31 cellular contexts compared by ENCODE assay signal in the genomic region with DNA sequence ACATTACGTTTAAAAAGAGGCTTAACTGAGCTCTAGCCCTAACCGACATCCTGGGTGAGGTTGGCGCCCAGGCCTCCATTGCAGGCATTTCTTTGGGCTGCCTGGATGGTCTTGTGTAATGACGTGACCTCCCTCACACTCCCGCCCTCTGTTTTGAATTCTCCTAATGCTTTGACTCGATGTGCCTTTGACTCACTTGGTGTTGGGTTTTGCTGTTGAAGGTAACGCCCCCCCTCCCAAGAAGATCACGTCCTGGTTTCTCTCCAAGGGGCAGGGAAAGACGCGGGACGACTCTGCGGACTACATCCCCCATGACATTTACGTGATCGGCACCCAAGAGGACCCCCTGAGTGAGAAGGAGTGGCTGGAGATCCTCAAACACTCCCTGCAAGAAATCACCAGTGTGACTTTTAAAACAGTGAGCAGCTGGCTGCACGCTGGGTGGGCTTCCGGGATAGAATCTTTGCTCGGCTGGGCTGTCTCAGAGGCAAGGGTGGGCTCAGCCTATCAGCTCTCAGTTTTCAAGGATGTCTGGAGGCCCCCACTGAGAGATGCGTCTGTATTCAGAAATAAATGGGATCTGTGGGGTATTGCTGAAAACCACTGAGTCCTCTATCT.
DNase-seq lines count a peak whose midpoint lies in the region; ATAC-seq and TF ChIP-seq lines count a peak whose summit lies in the region.
"Had no signal": no experiment of that assay in that cellular context is flagged by ENCODE, and none has a peak within 500 bp of the region (broad histone marks: within the 10 kb centered on the region; RNA-seq: fewer than 3 reads in every experiment).

No MANE protein-coding gene starts in this region.

- no peak for TF ChIP-seq RAD21 in IMR-90 (IDR thresholded peaks at IDR 0.05; ENCODE audit: low read length)

- H2BK120ac ChIP-seq in IMR-90 (ENCODE audit: low read depth, low read length), result no peak overlapping the region
- no peak overlapping the region for H2BK120ac ChIP-seq in neuronal stem cell (ENCODE audit: low read depth, low read length)

- no peak overlapping the region for H3K23ac ChIP-seq in IMR-90 (ENCODE audit: low read depth, low read length)
- H3K23ac ChIP-seq in neuronal stem cell (ENCODE audit: low read depth, low read length, poor library complexity), result no peak overlapping the region

- H3K14ac ChIP-seq in IMR-90 (replicated peaks; ENCODE audit: low read depth, low read length), result no peak overlapping the region
- H3K14ac ChIP-seq in neuronal stem cell (ENCODE audit: low read length), result no peak overlapping the region

- POLR2A ChIA-PET in IMR-90 (lab: Charles Lee; ENCODE audit: unreplicated experiment), result no interaction called here

- no peak for TF ChIP-seq POLR2A in IMR-90 (IDR thresholded peaks at IDR 0.05; ENCODE audit: low read depth, low read length)

- no peak overlapping the region for H3K56ac ChIP-seq in IMR-90 (ENCODE audit: extremely low read depth, insufficient read depth, low read length)

- no peak overlapping the region for H4K5ac ChIP-seq in IMR-90 (ENCODE audit: low read depth, low read length)

- H3K27me3 Mint-ChIP-seq in endothelial cell (ENCODE audit: unreplicated experiment), result peaks cover 6% of the 10 kb centered on the region
- H3K27me3 Mint-ChIP-seq: stimulated activated naive CD8-positive, alpha-beta T cell treated with anti-CD3 and anti-CD28 coated beads, Interleukin-15, Interleukin-2, amounts not matched to agents 100 ng/mL and 50 ng/mL, for 24 hours had no signal

- dilution Hi-C loops in IMR-90 (cut with HindIII; ENCODE audit: low sequenced_read_pairs, unreplicated experiment), result no loop called here

- H2AK5ac ChIP-seq in IMR-90 (ENCODE audit: low read depth, low read length) (no peak overlapping the region), neuronal stem cell (ENCODE audit: low read depth, low read length) (no peak overlapping the region)

- peak overlapping the region; percentile 42 for H3K4me3 Mint-ChIP-seq in endothelial cell (ENCODE audit: unreplicated experiment)
- H3K4me3 Mint-ChIP-seq: activated T-cell treated with anti-CD3 and anti-CD28 coated beads, Interleukin-2, amount 50 U/mL, for 4 hours; neural progenitor cell; stimulated activated naive CD8-positive, alpha-beta T cell treated with anti-CD3 and anti-CD28 coated beads, Interleukin-15, Interleukin-2, amounts not matched to agents 100 ng/mL and 50 ng/mL, for 24 hours; T-helper 2 cell treated with Interferon-gamma antibody and Interleukin-4, amounts not matched to agents 5 μg/mL and 100 μg/mL, for 36 hours had no signal

- no peak for DNase-seq in IMR-90
- peak; percentile 83 to 86 for DNase-seq in SJCRH30
- no peak for DNase-seq in endothelial cell (ENCODE audit: low spot score)
- DNase-seq in neuronal stem cell (ENCODE audit: low spot score), result no peak
- DNase-seq in HK-2 (ENCODE audit: unreplicated experiment), result no peak
- DNase-seq in midbrain (lab: John Stamatoyannopoulos, UW), result no peak
- DNase-seq: activated CD4-positive, alpha-beta T cell treated with anti-CD3 and anti-CD28 coated beads for 4 hours; activated T-cell treated with anti-CD3 and anti-CD28 coated beads, Interleukin-2, amount 50 U/mL, for 4 hours; central memory CD4-positive, alpha-beta T cell; dermis blood vessel endothelial cell; esophagus squamous epithelium; foreskin melanocyte; HCEC 1CT; heart right ventricle; kidney glomerular epithelial cell; lower lobe of right lung; mucosa of descending colon; NCI-H1092 treated with DMSO at 0.1 percent for 48 hours; NCI-H1694 treated with DMSO at 0.1 percent for 48 hours; NCI-H510A treated with DMSO at 0.1 percent for 48 hours; OCI-M1; stimulated activated CD4-positive, alpha-beta T cell treated with anti-CD3 and anti-CD28 coated beads, Interleukin-1b, Interleukin-23, amount 100 ng/mL, for 48 hours; testis had no signal

- intact Hi-C loops in IMR-90 (cut with micrococcal nuclease), result no loop called here

- no peaks in the 10 kb centered on the region for H3K9me3 ChIP-seq in IMR-90 (ENCODE audit: control insufficient read depth, insufficient read depth, low read length)
- H3K9me3 ChIP-seq in SJCRH30 (replicated peaks), result no peaks in the 10 kb centered on the region
- H3K9me3 ChIP-seq in neuronal stem cell (replicated peaks in 1 of 2; ENCODE audit: control insufficient read depth in 2 of 2, insufficient read depth in 1 of 2, low read depth in 1 of 2, low read length in 2 of 2), result no peaks in the 10 kb centered on the region
- H3K9me3 ChIP-seq: esophagus squamous epithelium, heart right ventricle, lower lobe of right lung, mucosa of descending colon, testis had no signal

- H3K4ac ChIP-seq in IMR-90 (ENCODE audit: low read depth, low read length) (no peak overlapping the region), neuronal stem cell (ENCODE audit: low read length) (no peak overlapping the region)

- CTCF ChIA-PET in IMR-90 (lab: Yijun Ruan, JAX), result no interaction called here

- no peak overlapping the region for H2BK12ac ChIP-seq in neuronal stem cell (ENCODE audit: low read length)

- H2BK15ac ChIP-seq in IMR-90 (ENCODE audit: low read depth, low read length) (no peak overlapping the region), neuronal stem cell (ENCODE audit: low read length) (no peak overlapping the region)

- H3K9me1 ChIP-seq in IMR-90 (ENCODE audit: insufficient read depth, low read length), result no peaks in the 10 kb centered on the region

- in situ Hi-C loops in IMR-90 (cut with MboI; ENCODE audit: low sequenced_read_pairs), result no loop called here

- H3K9me3 Mint-ChIP-seq in endothelial cell (ENCODE audit: unreplicated experiment), result no peaks in the 10 kb centered on the region
- H3K9me3 Mint-ChIP-seq: activated T-cell treated with anti-CD3 and anti-CD28 coated beads, Interleukin-2, amount 50 U/mL, for 4 hours; neural progenitor cell; stimulated activated naive CD8-positive, alpha-beta T cell treated with anti-CD3 and anti-CD28 coated beads, Interleukin-15, Interleukin-2, amounts not matched to agents 100 ng/mL and 50 ng/mL, for 24 hours; T-helper 2 cell treated with Interferon-gamma antibody and Interleukin-4, amounts not matched to agents 5 μg/mL and 100 μg/mL, for 36 hours had no signal

- no peak overlapping the region for H3K18ac ChIP-seq in IMR-90 (ENCODE audit: low read depth, low read length)
- H3K18ac ChIP-seq in neuronal stem cell (ENCODE audit: low read length), result no peak overlapping the region

- TF ChIP-seq CTCF in IMR-90 (conservative IDR thresholded peaks at IDR 0.05; ENCODE audit: low read depth, low read length) (no peak), endothelial cell (IDR thresholded peaks at IDR 0.05; ENCODE audit: unreplicated experiment) (no peak)

- H3K4me3 ChIP-seq in IMR-90 (ENCODE audit: insufficient read depth, low read depth, low read length) (no peak overlapping the region), SJCRH30 (peak overlapping the region; percentile 47), neuronal stem cell (ENCODE audit: low read length in 2 of 2) (no peak overlapping the region)
- H3K4me3 ChIP-seq: esophagus squamous epithelium, heart right ventricle, lower lobe of right lung, mucosa of descending colon, neural progenitor cell, smooth muscle cell, testis had no signal

- H3K9ac ChIP-seq in IMR-90 (ENCODE audit: low read depth, low read length) (no peak overlapping the region), neuronal stem cell (ENCODE audit: low read depth, low read length, poor library complexity) (no peak overlapping the region)
- H3K9ac ChIP-seq: neural progenitor cell had no signal

- no peak overlapping the region for H3K27ac Mint-ChIP-seq in endothelial cell (ENCODE audit: unreplicated experiment)

- H3K79me1 ChIP-seq in IMR-90 (ENCODE audit: low read depth in 1 of 2, low read length in 2 of 2), result no peaks in the 10 kb centered on the region
- H3K79me1 ChIP-seq in neuronal stem cell (ENCODE audit: low read depth, low read length), result no peaks in the 10 kb centered on the region

- no peak overlapping the region for H3K4me2 ChIP-seq in IMR-90 (ENCODE audit: low read depth, low read length)
- no peak overlapping the region for H3K4me2 ChIP-seq in neuronal stem cell (ENCODE audit: insufficient read depth, low read length, poor library complexity, severe bottlenecking)
- H3K4me2 ChIP-seq: neural progenitor cell, smooth muscle cell had no signal

- H3K4me1 ChIP-seq in IMR-90 (ENCODE audit: control insufficient read depth, insufficient read depth, low read length), result no peaks in the 10 kb centered on the region
- peaks cover 4% of the 10 kb centered on the region; the same call in 1 of the 2 replicates for H3K4me1 ChIP-seq in SJCRH30
- peaks cover 0 to 4% of the 10 kb centered on the region in 2 donors for H3K4me1 ChIP-seq in neuronal stem cell (ENCODE audit: control insufficient read depth in 2 of 2, insufficient read depth in 1 of 2, low read depth in 1 of 2, low read length in 2 of 2)
- H3K4me1 ChIP-seq: neural progenitor cell, testis had no signal

- H3K27ac ChIP-seq in IMR-90 (ENCODE audit: insufficient read depth, low read length) (no peak overlapping the region), SJCRH30 (peak overlapping the region; percentile 53), neuronal stem cell (replicated peaks; ENCODE audit: low read length) (no peak overlapping the region)
- H3K27ac ChIP-seq: C4-2B, esophagus squamous epithelium, neural progenitor cell, testis had no signal

- BruUV-seq in IMR-90 (replicated peaks; lab: Mats Ljungman, UMichigan), result no TSS peak

- H3K27me3 ChIP-seq in IMR-90 (ENCODE audit: control insufficient read depth, insufficient read depth, low read length), result peaks cover 6% of the 10 kb centered on the region
- H3K27me3 ChIP-seq in SJCRH30, result no peaks in the 10 kb centered on the region
- no peaks in the 10 kb centered on the region for H3K27me3 ChIP-seq in neuronal stem cell (ENCODE audit: control insufficient read depth in 3 of 3, insufficient read depth in 3 of 3, low read depth in 1 of 3, low read length in 3 of 3)
- H3K27me3 ChIP-seq: esophagus squamous epithelium, heart right ventricle, neural progenitor cell, testis had no signal

- H2AK9ac ChIP-seq in IMR-90 (replicated peaks; ENCODE audit: low read depth, low read length, poor library complexity), result no peak overlapping the region

- H4K20me1 ChIP-seq in IMR-90 (ENCODE audit: insufficient read depth, low read length), result no peaks in the 10 kb centered on the region

- H2BK20ac ChIP-seq in IMR-90 (ENCODE audit: low read depth, low read length), result no peak overlapping the region

- H4K8ac ChIP-seq in IMR-90 (ENCODE audit: low read depth in 2 of 2, low read length in 2 of 2) (no peak overlapping the region), neuronal stem cell (ENCODE audit: low read depth, low read length) (no peak overlapping the region)

- H3K36me3 ChIP-seq in IMR-90 (ENCODE audit: control insufficient read depth, insufficient read depth, low read length), result no peaks in the 10 kb centered on the region
- no peaks in the 10 kb centered on the region for H3K36me3 ChIP-seq in SJCRH30
- no peaks in the 10 kb centered on the region for H3K36me3 ChIP-seq in neuronal stem cell (replicated peaks in 1 of 2; ENCODE audit: control insufficient read depth in 2 of 2, insufficient read depth in 2 of 2, low read length in 2 of 2)
- H3K36me3 ChIP-seq: neural progenitor cell had no signal

- H3K4me1 Mint-ChIP-seq in endothelial cell (ENCODE audit: unreplicated experiment), result peaks cover 6% of the 10 kb centered on the region

- 0% methylated on average over 1 of the region's 18 CpGs; no CpG with 5 or more reads in 1 of the 2 experiments for WGBS in IMR-90 (ENCODE audit: extremely low coverage in 2 of 2, insufficient read length in 1 of 2), 2 experiments
- WGBS in neuronal stem cell (ENCODE audit: extremely low coverage in 2 of 2, insufficient read length in 2 of 2, insufficient replicate concordance in 1 of 2), 2 donors, result no CpG with 5 or more reads among the region's 18 CpGs

- H2AFZ ChIP-seq in IMR-90 (replicated peaks; ENCODE audit: low read length, poor library complexity) (peak overlapping the region; percentile 33), neuronal stem cell (ENCODE audit: low read length) (peak overlapping the region; percentile 38)
- H2AFZ ChIP-seq: neural progenitor cell had no signal

- no peak overlapping the region for H2BK5ac ChIP-seq in IMR-90 (ENCODE audit: low read depth, low read length, poor library complexity, severe bottlenecking)
- no peak overlapping the region for H2BK5ac ChIP-seq in neuronal stem cell (ENCODE audit: low read length)

- peaks cover 29% of the 10 kb centered on the region for H3K36me3 Mint-ChIP-seq in endothelial cell (ENCODE audit: low read depth, unreplicated experiment)
- H3K36me3 Mint-ChIP-seq: neural progenitor cell had no signal

- ATAC-seq in IMR-90 (ENCODE audit: low read depth), result no peak
- no peak for ATAC-seq in GM18868 (IDR thresholded peaks at IDR 0.05; ENCODE audit: unreplicated experiment)
- ATAC-seq in HG03565 (IDR thresholded peaks at IDR 0.05; ENCODE audit: unreplicated experiment), result no peak
- ATAC-seq: activated T-cell treated with anti-CD3 and anti-CD28 coated beads, Interleukin-2, amount 50 U/mL, for 4 hours; heart right ventricle; HepG2; lower lobe of right lung; mucosa of descending colon had no signal

- H4K91ac ChIP-seq in IMR-90 (ENCODE audit: insufficient read depth, low read depth, low read length) (no peak overlapping the region), neuronal stem cell (ENCODE audit: low read depth, low read length, poor library complexity) (no peak overlapping the region)

Comparison
In these comparisons a context has a peak if more than half of its experiments do, and no peak if none do; other contexts are left out.
1. DNase-seq: peak in SJCRH30 (2 of 2); none in IMR-90 (single experiment), endothelial cell (single experiment), neuronal stem cell (single experiment), HK-2 (single experiment) and midbrain (single experiment).